9 cellular contexts compared by ENCODE assay signal in the genomic region with DNA sequence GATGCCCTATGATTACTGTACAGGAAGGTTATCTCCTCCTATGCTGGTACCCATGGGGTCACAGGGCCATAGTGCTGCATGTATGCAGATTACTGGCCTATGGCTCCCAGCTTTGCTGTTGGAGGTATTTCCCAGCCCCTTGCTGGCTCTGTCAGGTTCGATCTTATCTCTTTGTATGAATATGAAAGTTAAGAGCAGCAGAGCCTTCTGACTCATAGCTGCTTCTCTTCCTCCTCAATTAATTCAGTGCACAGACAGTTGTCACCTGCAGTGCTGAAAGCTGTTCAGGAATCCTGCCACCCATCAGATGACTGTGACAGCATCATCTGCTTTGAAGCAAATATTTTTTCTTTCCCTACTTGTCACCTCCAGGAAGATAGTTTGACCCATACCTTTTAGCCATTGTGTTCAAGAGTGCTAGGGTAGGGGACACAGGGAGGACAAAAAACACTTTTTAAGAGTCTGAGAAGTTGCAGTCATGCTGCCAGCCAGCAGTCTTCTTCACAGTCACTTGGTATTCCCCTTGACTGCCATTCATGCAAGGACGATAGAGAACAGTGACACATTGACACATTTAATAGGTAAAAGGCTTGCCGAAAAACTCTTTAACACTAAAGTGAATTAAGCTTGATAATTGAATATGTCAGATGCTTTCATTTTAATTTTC.
DNase-seq lines count a peak whose midpoint lies in the region; ATAC-seq, FAIRE-seq and TF ChIP-seq lines count a peak whose summit lies in the region.
"Had no signal": no experiment of that assay in that cellular context is flagged by ENCODE, and none has a peak within 500 bp of the region (broad histone marks: within the 10 kb centered on the region; RNA-seq: fewer than 3 reads in every experiment).

No MANE protein-coding gene starts in this region.

- intact Hi-C loops in spleen (cut with DNase I; ENCODE audit: low total_unique reads) = no loop called here

- H3K27me3 Mint-ChIP-seq in astrocyte (ENCODE audit: low read depth, unreplicated experiment) = no peaks in the 10 kb centered on the region

- H3K79me2 ChIP-seq in astrocyte (ENCODE audit: insufficient read depth, low read length) = peaks cover 6% of the 10 kb centered on the region

- H3K27ac ChIP-seq in astrocyte (ENCODE audit: low read depth, low read length) (no peak overlapping the region), spleen (no peak overlapping the region)

- H3K4me1 Mint-ChIP-seq in astrocyte (ENCODE audit: low read depth, unreplicated experiment) = peaks cover 10% of the 10 kb centered on the region

- no peak for FAIRE-seq in astrocyte (lab: Jason Lieb, UNC)

- H3K4me3 Mint-ChIP-seq in astrocyte (ENCODE audit: unreplicated experiment) = no peak overlapping the region

- H2AFZ ChIP-seq in astrocyte (ENCODE audit: low read depth, low read length) = no peak overlapping the region

- H3K9ac ChIP-seq in astrocyte (ENCODE audit: low read length) = no peak overlapping the region

- H3K4me2 ChIP-seq in astrocyte (ENCODE audit: low read length) = no peak overlapping the region

- DNase-seq in activated CD8-positive, alpha-beta memory T cell treated with anti-CD3 and anti-CD28 coated beads, Interleukin-2, amount 50 U/mL, for 48 hours = peak; percentile 59
- no peak for DNase-seq in activated CD8-positive, alpha-beta memory T cell treated with anti-CD3 and anti-CD28 coated beads for 24 hours
- DNase-seq in astrocyte (ENCODE audit: low read depth) = peak; percentile 12
- DNase-seq in stimulated activated CD4-positive, alpha-beta T cell treated with anti-CD3 and anti-CD28 coated beads, Interleukin-4, amount 100 ng/mL, for 24 hours = peak; percentile 22
- DNase-seq in spleen = no peak
- DNase-seq in NAMALWA (ENCODE audit: low spot score) = no peak
- no peak for DNase-seq in NCI-H1436 treated with DMSO at 0.1 percent for 48 hours (lab: John Stamatoyannopoulos, UW)
- DNase-seq: kidney glomerular epithelial cell had no signal

- H3K27me3 ChIP-seq in astrocyte (ENCODE audit: insufficient read depth, low read length) (no peaks in the 10 kb centered on the region), spleen (replicated peaks in 1 of 7) (no peaks in the 10 kb centered on the region)

- ATAC-seq in HG02981 (IDR thresholded peaks at IDR 0.05; ENCODE audit: unreplicated experiment) = peak; percentile 47

- no peak overlapping the region for H3K4me3 ChIP-seq in astrocyte (ENCODE audit: insufficient read depth, low read depth, low read length)
- no peak overlapping the region for H3K4me3 ChIP-seq in spleen

- peaks cover 21% of the 10 kb centered on the region for H3K36me3 Mint-ChIP-seq in astrocyte (ENCODE audit: low read depth, unreplicated experiment)

- whole genome bisulfite sequencing in spleen, 5 donors = 69 to 82% (median 77%) methylated on average over 3 of the region's 3 CpGs

- H3K9me3 ChIP-seq in astrocyte (ENCODE audit: insufficient read depth, low read depth, low read length) = no peaks in the 10 kb centered on the region
- no peaks in the 10 kb centered on the region for H3K9me3 ChIP-seq in spleen

- H3K4me1 ChIP-seq in astrocyte (ENCODE audit: insufficient read depth, low read length) (peaks cover 9% of the 10 kb centered on the region), spleen (no peaks in the 10 kb centered on the region)

- peaks cover 23% of the 10 kb centered on the region for H4K20me1 ChIP-seq in astrocyte (ENCODE audit: insufficient read depth, low read length)

- no peaks in the 10 kb centered on the region for H3K9me3 Mint-ChIP-seq in astrocyte (ENCODE audit: unreplicated experiment)

- peaks cover 27% of the 10 kb centered on the region for H3K36me3 ChIP-seq in astrocyte (ENCODE audit: insufficient read depth, low read length)
- H3K36me3 ChIP-seq in spleen = peaks cover 0 to 100% (median 29%) of the 10 kb centered on the region in 6 donors

- TF ChIP-seq POLR2A in spleen (IDR thresholded peaks at IDR 0.05) = no peak

- H3K27ac Mint-ChIP-seq in astrocyte (ENCODE audit: unreplicated experiment) = no peak overlapping the region

- TF ChIP-seq CTCF in astrocyte (IDR thresholded peaks at IDR 0.05; ENCODE audit: insufficient read depth, low read depth, low read length) (no peak), spleen (IDR thresholded peaks at IDR 0.05 in 8 of 11, conservative IDR thresholded peaks at IDR 0.05 in 3 of 11) (no peak)

Comparison
In these comparisons a context has a peak if more than half of its experiments do, and no peak if none do; other contexts are left out.
1. DNase-seq: peak in activated CD8-positive, alpha-beta memory T cell treated with anti-CD3 and anti-CD28 coated beads, Interleukin-2, amount 50 U/mL, for 48 hours (single experiment), astrocyte (single experiment) and stimulated activated CD4-positive, alpha-beta T cell treated with anti-CD3 and anti-CD28 coated beads, Interleukin-4, amount 100 ng/mL, for 24 hours (single experiment); none in activated CD8-positive, alpha-beta memory T cell treated with anti-CD3 and anti-CD28 coated beads for 24 hours (single experiment), spleen (single experiment), NAMALWA (single experiment) and NCI-H1436 treated with DMSO at 0.1 percent for 48 hours (single experiment).